8 cellular contexts compared by ENCODE assay signal in the genomic region with DNA sequence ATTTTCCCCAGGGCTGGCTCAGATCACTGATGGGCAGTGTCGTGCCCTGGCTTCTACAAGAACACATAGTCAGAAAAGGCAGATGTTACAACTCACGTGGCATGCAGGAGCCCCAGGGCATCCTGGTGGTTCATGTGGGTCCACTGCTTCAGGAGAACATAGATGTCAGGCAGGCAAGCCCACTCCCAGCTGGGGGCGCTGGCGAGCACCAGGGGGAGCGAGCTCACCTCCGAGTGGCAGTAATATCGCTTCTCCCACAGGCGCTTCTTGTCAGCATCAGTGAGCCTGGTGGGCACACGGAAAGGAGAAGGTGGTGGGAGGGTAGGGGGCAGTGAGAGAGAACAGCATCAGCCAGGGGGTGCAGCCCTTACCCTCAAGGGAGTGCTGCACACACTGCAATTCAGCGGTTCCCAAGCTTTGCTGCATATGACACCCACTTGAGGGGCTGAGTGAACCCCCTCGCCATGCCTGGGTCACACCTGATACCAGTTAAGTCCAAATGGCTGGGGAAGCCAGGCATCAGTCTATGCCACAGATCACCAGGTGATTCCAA. TPM values are rescaled to one million over a fixed set of nuclear protein-coding genes. Genes with fewer than 3 reads are reported as not detected.
DNase-seq lines count a peak whose midpoint lies in the region; ATAC-seq and TF ChIP-seq lines count a peak whose summit lies in the region.

No MANE protein-coding gene starts in this region.

- no peak overlapping the region for H3K4me2 ChIP-seq in HCT116 (ENCODE audit: low read length)
- no peak overlapping the region for H3K4me2 ChIP-seq in PC-3 (ENCODE audit: low read length)

- H3K9me3 Mint-ChIP-seq in Caco-2 (ENCODE audit: unreplicated experiment), result no peaks in the 10 kb centered on the region

- peak; percentile 29; the same call in 1 of the 2 replicates for TF ChIP-seq RAD21 in HCT116 (IDR thresholded peaks at IDR 0.05; ENCODE audit: low read depth)

- H3K9me3 ChIP-seq in Caco-2, result no peaks in the 10 kb centered on the region
- no peaks in the 10 kb centered on the region for H3K9me3 ChIP-seq in HCT116 (ENCODE audit: control insufficient read depth in 1 of 2, insufficient read depth in 1 of 2, low read depth in 1 of 2, low read length in 2 of 2)
- H3K9me3 ChIP-seq in PC-3 (ENCODE audit: low read length), result no peaks in the 10 kb centered on the region

- H3K36me3 Mint-ChIP-seq in Caco-2 (ENCODE audit: insufficient read depth, unreplicated experiment), result peaks cover 60% of the 10 kb centered on the region

- ATAC-seq in HCT116, result peak; percentile 62
- ATAC-seq in PC-3, result no peak

- CTCF ChIA-PET in Caco-2 (lab: Charles Lee) (interaction anchor here (0.6 to 4.3 kb wide), 12 partner anchors 9 to 361 kb away, joined by 3 to 52 read pairs (median 4); partner anchors contain the start of gene PIK3C2B), HCT116 (lab: Charles Lee) (interaction anchor here (1.0 to 3.1 kb wide), 16 partner anchors 8 to 361 kb away, joined by 3 to 33 read pairs (median 6); partner anchors contain the start of gene PIK3C2B), PC-3 (lab: Charles Lee) (interaction anchor here (0.5 to 2.1 kb wide), 7 partner anchors 15 to 95 kb away, joined by 3 to 16 read pairs (median 4); partner anchors contain the start of gene PIK3C2B)

- H2AFZ ChIP-seq in HCT116 (ENCODE audit: low read depth, low read length, poor library complexity, severe bottlenecking) (no peak overlapping the region), PC-3 (ENCODE audit: low read length) (no peak overlapping the region)

- no peaks in the 10 kb centered on the region for H3K27me3 Mint-ChIP-seq in Caco-2 (ENCODE audit: insufficient read depth, unreplicated experiment)

- no peaks in the 10 kb centered on the region for H3K9me2 ChIP-seq in HCT116 (ENCODE audit: insufficient read depth)
- H3K9me2 ChIP-seq in PC-3 (replicated peaks; ENCODE audit: low read length), result no peaks in the 10 kb centered on the region

- H3K9ac ChIP-seq in HCT116 (ENCODE audit: low read length) (no peak overlapping the region), PC-3 (ENCODE audit: low read length) (no peak overlapping the region)

- POLR2A ChIA-PET in Caco-2 (lab: Charles Lee) (interaction anchor here (1.7 kb wide), 1 partner anchor 48 kb away, joined by 8 read pairs; the partner anchor contains the start of gene PIK3C2B), HCT116 (lab: Charles Lee) (no interaction called here), PC-3 (lab: Charles Lee; ENCODE audit: unreplicated experiment) (no interaction called here)

- RAD21 ChIA-PET in HCT116 (lab: Charles Lee; ENCODE audit: low non-redundant PET in 1 of 2, low total read pairs in 2 of 2, uncharacterized antibody in 2 of 2, unreplicated experiment in 2 of 2), result interaction anchor here (0.9 to 1.9 kb wide), 5 partner anchors 47 to 361 kb away, joined by 3 to 8 read pairs (median 3); partner anchors contain the start of gene PIK3C2B (in 1 of the 2)

- peaks cover 19% of the 10 kb centered on the region for H3F3A ChIP-seq in PC-3 (ENCODE audit: low read length, unreplicated experiment)

- H3K4me1 Mint-ChIP-seq in Caco-2 (ENCODE audit: low read depth, unreplicated experiment), result peaks cover 13% of the 10 kb centered on the region

- BruUV-seq in Caco-2 (replicated peaks; lab: Mats Ljungman, UMichigan) (no TSS peak), HCT116 (replicated peaks; lab: Mats Ljungman, UMichigan) (no TSS peak), PC-3 (replicated peaks; lab: Mats Ljungman, UMichigan) (no TSS peak)

- peak overlapping the region; percentile 52 for H3K27ac Mint-ChIP-seq in Caco-2 (ENCODE audit: unreplicated experiment)

- H4K20me1 ChIP-seq in HCT116 (ENCODE audit: insufficient read depth) (no peaks in the 10 kb centered on the region), PC-3 (ENCODE audit: low read length) (no peaks in the 10 kb centered on the region)

- H3K4me1 ChIP-seq in Caco-2 (peaks cover 20% of the 10 kb centered on the region), HCT116 (ENCODE audit: control insufficient read depth in 1 of 2, insufficient read depth in 2 of 2, low read length in 2 of 2) (peaks cover 17 to 41% of the 10 kb centered on the region in 2 experiments), PC-3 (ENCODE audit: insufficient read depth, low read length) (peaks cover 58% of the 10 kb centered on the region)

- H3K4me3 Mint-ChIP-seq in Caco-2 (ENCODE audit: unreplicated experiment), result no peak overlapping the region

- H3K36me3 ChIP-seq in Caco-2 (ENCODE audit: control insufficient read depth, insufficient read depth, low read length) (peaks cover 4% of the 10 kb centered on the region), HCT116 (ENCODE audit: control insufficient read depth in 1 of 2, insufficient read depth in 2 of 2, low read length in 2 of 2) (peaks cover 0 to 2% of the 10 kb centered on the region in 2 experiments; a peak in 2 of 4 replicates), PC-3 (ENCODE audit: low read depth, low read length) (peaks cover 64% of the 10 kb centered on the region)

- H3K27ac ChIP-seq in HCT116 (ENCODE audit: low read depth, low read length) (no peak overlapping the region), PC-3 (ENCODE audit: low read length) (no peak overlapping the region), layer of hippocampus (ENCODE audit: low read depth, low read length) (peak overlapping the region; percentile 69)

- DNase-seq in Caco-2 (peak; percentile 55 to 69), HCT116 (ENCODE audit: low read depth, low spot score) (no peak), PC-3 (peak; percentile 55), SW480 (ENCODE audit: low spot score) (no peak), amniotic stem cell (lab: John Stamatoyannopoulos, UW) (no peak)
- peak; percentile 52 for DNase-seq in activated naive CD4-positive, alpha-beta T cell treated with anti-CD3 and anti-CD28 coated beads, Interleukin-2, amount 50 U/mL, for 16 hours
- DNase-seq in NK-92 treated with Interleukin-12 subunit alpha and Interleukin-12 subunit beta, amount 100 ng/mL, for 24 hours (lab: John Stamatoyannopoulos, UW), result no peak

- no peak overlapping the region for H3K4me3 ChIP-seq in Caco-2 (ENCODE audit: low read depth, low read length)
- no peak overlapping the region for H3K4me3 ChIP-seq in HCT116 (replicated peaks in 1 of 2; ENCODE audit: low read depth in 1 of 2, low read length in 2 of 2)
- H3K4me3 ChIP-seq in PC-3 (ENCODE audit: low read length), result no peak overlapping the region

- no peak for TF ChIP-seq POLR2A in HCT116 (IDR thresholded peaks at IDR 0.05; ENCODE audit: borderline replicate concordance, extremely low read depth, insufficient read depth, insufficient read length)

- H3K27me3 ChIP-seq in Caco-2 (replicated peaks; ENCODE audit: control insufficient read depth, insufficient read depth, low read length) (no peaks in the 10 kb centered on the region), HCT116 (ENCODE audit: insufficient read depth, low read length) (no peaks in the 10 kb centered on the region), PC-3 (ENCODE audit: low read length) (no peaks in the 10 kb centered on the region), layer of hippocampus (ENCODE audit: control insufficient read depth, insufficient read depth, low read length) (no peaks in the 10 kb centered on the region)

- intact Hi-C loops in Caco-2 (cut with micrococcal nuclease; ENCODE audit: unreplicated experiment) (loop anchor here (1.0 to 2.0 kb wide), 2 partner anchors 49 to 57 kb away; partner anchors contain the start of gene PIK3C2B), HCT116 (cut with micrococcal nuclease) (loop anchor here (1.0 to 5.0 kb wide), 2 partner anchors 57 to 361 kb away; no protein-coding TSS in a partner anchor), PC-3 (cut with micrococcal nuclease) (loop anchor here (1.0 kb wide), 1 partner anchor 57 kb away; no protein-coding TSS in a partner anchor)

- peak in 1 of 2 experiments; percentile 56 for TF ChIP-seq CTCF in Caco-2 (IDR thresholded peaks at IDR 0.05; ENCODE audit: insufficient read depth in 1 of 2, low read depth in 1 of 2, low read length in 1 of 2, severe bottlenecking in 1 of 2, unreplicated experiment in 1 of 2)
- TF ChIP-seq CTCF in HCT116 (IDR thresholded peaks at IDR 0.05 in 2 of 3, conservative IDR thresholded peaks at IDR 0.05 in 1 of 3; ENCODE audit: borderline replicate concordance in 1 of 3, insufficient read depth in 1 of 3, low read depth in 2 of 3, low read length in 2 of 3), result peak; percentile 29 to 80 (median 54); a peak in 3 of 6 replicates
- TF ChIP-seq CTCF in PC-3 (conservative IDR thresholded peaks at IDR 0.05; ENCODE audit: low read depth, low read length), result peak; percentile 68

- H3K79me2 ChIP-seq in HCT116 (ENCODE audit: insufficient read depth, low read length) (no peaks in the 10 kb centered on the region), PC-3 (ENCODE audit: low read length) (no peaks in the 10 kb centered on the region)

TF ChIP-seq in HCT116, 20 proteins besides CTCF, POLR2A, EP300 and RAD21:
- TF ChIP-seq TCF7L2 (IDR thresholded peaks at IDR 0.05; ENCODE audit: borderline replicate concordance, extremely low read depth, insufficient read depth, insufficient read length) (peak; percentile 5), SRF (IDR thresholded peaks at IDR 0.05; ENCODE audit: low read depth) (no peak), EGR1 (IDR thresholded peaks at IDR 0.05; ENCODE audit: low read depth) (no peak)

RNA-seq across cellular contexts. Expression of gene PPP1R15B, which starts 34.3 kb away (rescaled TPM):
- 46.3 and 48.4 TPM in 2 replicates for total RNA-seq in Caco-2 (2022)
- 69.3 TPM for total RNA-seq in HCT116 (2021; ENCODE audit: unreplicated experiment)
- 22.4 and 25.6 TPM in 2 replicates for polyA plus RNA-seq in HCT116 (2012)
- total RNA-seq in PC-3 (2014; rRNA removed), result 50.7 and 57.5 TPM in 2 replicates

RNA-seq across cellular contexts. Expression of gene PIK3C2B, which starts 48.7 kb away (rescaled TPM):
- total RNA-seq in Caco-2 (2022) (24.7 and 28.5 TPM in 2 replicates), HCT116 (2021; ENCODE audit: unreplicated experiment) (17.4 TPM), PC-3 (2014; rRNA removed) (34.7 and 35.3 TPM in 2 replicates)
- polyA plus RNA-seq in HCT116 (2012), result 6.9 and 8.9 TPM in 2 replicates

Comparison
In these comparisons a context has a peak if more than half of its experiments do, and no peak if none do; other contexts are left out.
1. DNase-seq: peak in Caco-2 (2 of 2), PC-3 (single experiment) and activated naive CD4-positive, alpha-beta T cell treated with anti-CD3 and anti-CD28 coated beads, Interleukin-2, amount 50 U/mL, for 16 hours (single experiment); none in HCT116 (single experiment), SW480 (single experiment), NK-92 treated with Interleukin-12 subunit alpha and Interleukin-12 subunit beta, amount 100 ng/mL, for 24 hours (single experiment) and amniotic stem cell (single experiment).